Comparison of ENCODE assay signal across 6 cellular contexts in the genomic region with DNA sequence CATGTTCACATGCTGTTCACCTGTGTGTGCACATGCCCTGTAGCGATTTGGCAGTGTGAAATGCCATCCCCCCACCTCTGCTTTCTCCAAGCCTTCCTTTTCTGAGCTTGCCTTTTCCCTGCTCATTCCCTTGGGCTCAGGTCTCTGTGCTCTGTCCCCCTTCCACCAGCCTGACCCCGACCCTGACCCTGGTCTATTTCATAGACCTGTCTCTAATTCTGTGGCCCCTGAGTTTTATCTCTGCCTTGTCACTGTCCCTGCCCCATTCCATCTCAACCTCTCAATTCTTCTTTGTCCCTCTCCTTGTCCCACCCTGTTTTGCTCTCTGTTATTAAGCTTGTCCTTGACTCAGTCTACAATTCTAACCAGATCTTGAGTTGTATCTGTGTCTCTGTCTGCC. TPM values are rescaled to one million over a fixed set of nuclear protein-coding genes. Genes with fewer than 3 reads are reported as not detected.
A peak's percentile ranks its signal among the peaks of the same experiment; 100 is the strongest.
DNase-seq lines count a peak whose midpoint lies in the region; ATAC-seq and TF ChIP-seq lines count a peak whose summit lies in the region.

No MANE protein-coding gene starts in this region.

- H3K27me3 Mint-ChIP-seq in activated CD8-positive, alpha-beta memory T cell treated with anti-CD3 and anti-CD28 coated beads, Interleukin-2, amount 10 ng/mL, durations not matched to agents 7 days and 5 days: no peaks in the 10 kb centered on the region

- H3K27me3 ChIP-seq in suprapubic skin: no peaks in the 10 kb centered on the region

- no peak for DNase-seq in activated CD8-positive, alpha-beta memory T cell treated with anti-CD3 and anti-CD28 coated beads, Interleukin-2, amount 10 ng/mL, durations not matched to agents 7 days and 5 days
- no peak for DNase-seq in activated CD8-positive, alpha-beta memory T cell treated with anti-CD3 and anti-CD28 coated beads, Interleukin-2, amount 50 U/mL, for 48 hours
- no peak for DNase-seq in foreskin fibroblast
- no peak for DNase-seq in suprapubic skin (ENCODE audit: low spot score in 2 of 2)
- no peak for DNase-seq in inferior parietal cortex (ENCODE audit: extremely low spot score)
- no peak for DNase-seq in left colon

- CTCF ChIA-PET in activated CD8-positive, alpha-beta memory T cell treated with anti-CD3 and anti-CD28 coated beads, Interleukin-2, amount 10 ng/mL, durations not matched to agents 7 days and 5 days (lab: Charles Lee): interaction anchor here (1.3 to 5.5 kb wide), 4 partner anchors 12 to 288 kb away, joined by 4 to 79 read pairs (median 23); partner anchors contain the start of gene RNF14

- H3K9me3 Mint-ChIP-seq in activated CD8-positive, alpha-beta memory T cell treated with anti-CD3 and anti-CD28 coated beads, Interleukin-2, amount 10 ng/mL, durations not matched to agents 7 days and 5 days (ENCODE audit: low read depth): no peaks in the 10 kb centered on the region

- intact Hi-C loops in left colon (cut with DNase I, micrococcal nuclease): loop anchor here in 1 of 2 donors (10.0 kb wide), 1 partner anchor 284 kb away; the partner anchor contains the start of gene RNF14

- H3K4me1 ChIP-seq in suprapubic skin: peaks cover 35% of the 10 kb centered on the region

- TF ChIP-seq POLR2A in suprapubic skin (IDR thresholded peaks at IDR 0.05): no peak

- H3K27ac ChIP-seq in suprapubic skin: peak overlapping the region; percentile 73

- H3K4me3 Mint-ChIP-seq in activated CD8-positive, alpha-beta memory T cell treated with anti-CD3 and anti-CD28 coated beads, Interleukin-2, amount 10 ng/mL, durations not matched to agents 7 days and 5 days: peak overlapping the region; percentile 66

- TF ChIP-seq CTCF in foreskin fibroblast (IDR thresholded peaks at IDR 0.05; ENCODE audit: low read depth, low read length) (no peak), suprapubic skin (IDR thresholded peaks at IDR 0.05) (no peak)

- H3K36me3 Mint-ChIP-seq in activated CD8-positive, alpha-beta memory T cell treated with anti-CD3 and anti-CD28 coated beads, Interleukin-2, amount 10 ng/mL, durations not matched to agents 7 days and 5 days: no peaks in the 10 kb centered on the region

- TF ChIP-seq EP300 in suprapubic skin (IDR thresholded peaks at IDR 0.05): no peak

- no peaks in the 10 kb centered on the region for H3K36me3 ChIP-seq in suprapubic skin

- peaks cover 30% of the 10 kb centered on the region for H3K4me1 Mint-ChIP-seq in activated CD8-positive, alpha-beta memory T cell treated with anti-CD3 and anti-CD28 coated beads, Interleukin-2, amount 10 ng/mL, durations not matched to agents 7 days and 5 days

- 72% methylated on average over 2 of the region's 2 CpGs for WGBS in suprapubic skin

- H3K9me3 ChIP-seq in suprapubic skin: no peaks in the 10 kb centered on the region

- peak overlapping the region; percentile 58 for H3K27ac Mint-ChIP-seq in activated CD8-positive, alpha-beta memory T cell treated with anti-CD3 and anti-CD28 coated beads, Interleukin-2, amount 10 ng/mL, durations not matched to agents 7 days and 5 days

- ATAC-seq in activated CD8-positive, alpha-beta memory T cell treated with anti-CD3 and anti-CD28 coated beads, Interleukin-2, amount 10 ng/mL, durations not matched to agents 7 days and 5 days: no peak
- ATAC-seq in left colon: no peak

- H3K4me3 ChIP-seq in foreskin fibroblast (ENCODE audit: low read depth in 1 of 2, low read length in 2 of 2): peak overlapping the region; percentile 34 to 53
- H3K4me3 ChIP-seq in suprapubic skin: peak overlapping the region; percentile 60

RNA-seq across cellular contexts. Expression of gene ARAP3, which starts 0.7 kb away (rescaled TPM):
- 10 to 100 TPM in 1 of 2 experiments, 1 to 10 TPM in 1; 9.9 to 11.0 TPM for total RNA-seq in activated CD8-positive, alpha-beta memory T cell treated with anti-CD3 and anti-CD28 coated beads, Interleukin-2, amount 10 ng/mL, durations not matched to agents 7 days and 5 days
- total RNA-seq in suprapubic skin (1 to 10 TPM; 1.5 to 7.4 (median 4.3) TPM), left colon (1 to 10 TPM; 5.3 to 7.1 TPM)

RNA-seq across cellular contexts. Expression of gene FCHSD1, which starts 30.1 kb away (rescaled TPM):
- total RNA-seq in activated CD8-positive, alpha-beta memory T cell treated with anti-CD3 and anti-CD28 coated beads, Interleukin-2, amount 10 ng/mL, durations not matched to agents 7 days and 5 days: 10 to 100 TPM; 46.5 to 64.1 TPM
- total RNA-seq in suprapubic skin (100 to 1,000 TPM in 2 of 4 donors, 10 to 100 TPM in 2; 40.1 to 117 (median 77.1) TPM), left colon (10 to 100 TPM; 15.0 to 19.2 TPM)

RNA-seq across cellular contexts. Expression of gene RELL2, which starts 44.5 kb away (rescaled TPM):
- total RNA-seq in activated CD8-positive, alpha-beta memory T cell treated with anti-CD3 and anti-CD28 coated beads, Interleukin-2, amount 10 ng/mL, durations not matched to agents 7 days and 5 days: 10 to 100 TPM; 28.0 to 35.8 TPM
- total RNA-seq in suprapubic skin (1 to 10 TPM; 2.9 to 9.0 (median 5.7) TPM), left colon (1 to 10 TPM; 2.9 to 3.5 TPM)

RNA-seq across cellular contexts. Expression of gene HDAC3, which starts 44.6 kb away (rescaled TPM):
- total RNA-seq in activated CD8-positive, alpha-beta memory T cell treated with anti-CD3 and anti-CD28 coated beads, Interleukin-2, amount 10 ng/mL, durations not matched to agents 7 days and 5 days: 10 to 100 TPM; 87.1 to 90.0 TPM
- 10 to 100 TPM; 50.0 to 79.2 (median 59.4) TPM for total RNA-seq in suprapubic skin
- total RNA-seq in left colon: 10 to 100 TPM; 37.8 to 40.5 TPM
